Comparison of ENCODE assay signal across 28 cellular contexts in the genomic region with DNA sequence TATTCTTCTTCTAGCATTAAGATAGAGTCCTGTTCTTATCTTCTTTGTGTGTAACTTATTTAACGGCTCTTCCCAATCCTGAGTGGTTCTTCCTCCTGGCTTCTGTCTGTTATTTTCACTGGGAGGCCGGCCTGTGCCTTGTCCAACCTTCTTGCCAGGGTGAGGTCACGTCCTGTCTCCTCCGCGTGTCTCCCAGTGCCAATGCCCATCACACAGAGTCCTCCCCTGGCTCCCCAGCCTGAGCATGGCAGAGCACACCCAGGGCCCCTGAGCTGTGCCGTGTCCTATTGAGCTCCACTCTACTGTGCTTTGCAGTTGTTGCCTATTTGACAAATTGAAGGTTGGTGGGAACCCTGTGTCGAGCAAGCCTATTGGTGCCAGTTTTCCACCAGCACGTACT.
"Had no signal": no experiment of that assay in that cellular context is flagged by ENCODE, and none has a peak within 500 bp of the region (broad histone marks: within the 10 kb centered on the region; RNA-seq: fewer than 3 reads in every experiment).

No MANE protein-coding gene starts in this region.

- H3K36me3 Mint-ChIP-seq: activated naive CD8-positive, alpha-beta T cell; natural killer cell treated with Interleukin-12 subunit alpha and Interleukin-12 subunit beta and Interleukin-15 and Interleukin-18, amount 100 ng/mL, for 72 hours; stimulated activated naive B cell treated with anti-CD40 and anti-IgM and Interleukin-4, amounts not matched to agents 10 μg/mL and 1 μg/mL and 100 μg/mL, for 72 hours had no signal

- H3K27ac Mint-ChIP-seq: activated B cell treated with CpG ODN at 0.5 μM for 24 hours; activated CD8-positive, alpha-beta T cell treated with anti-CD3 and anti-CD28 coated beads for 36 hours; activated naive CD8-positive, alpha-beta T cell; activated T-helper 17 cell treated with anti-CD3 and anti-CD28 coated beads, Interleukin-2, amount 50 U/mL, for 72 hours; effector memory CD8-positive, alpha-beta T cell; natural killer cell treated with Interleukin-12 subunit alpha and Interleukin-12 subunit beta and Interleukin-15 and Interleukin-18, amount 100 ng/mL, for 72 hours; stimulated activated naive B cell treated with anti-CD40 and anti-IgM and Interleukin-4, amounts not matched to agents 10 μg/mL and 1 μg/mL and 100 μg/mL, for 72 hours; T-helper 2 cell treated with Interferon-gamma antibody and Interleukin-4, amounts not matched to agents 5 μg/mL and 100 μg/mL, for 36 hours had no signal

- H3K4me3 ChIP-seq: body of pancreas, gastrocnemius medialis, lung, mucosa of descending colon, sigmoid colon, suprapubic skin, tibial artery had no signal

- H3K9me3 Mint-ChIP-seq: activated B cell treated with CpG ODN at 0.5 μM for 24 hours; activated CD8-positive, alpha-beta T cell treated with anti-CD3 and anti-CD28 coated beads for 36 hours; activated T-cell treated with anti-CD3 and anti-CD28 coated beads, Interleukin-2, amount 50 U/mL, for 4 hours; activated T-helper 17 cell treated with anti-CD3 and anti-CD28 coated beads, Interleukin-2, amount 50 U/mL, for 72 hours; effector memory CD8-positive, alpha-beta T cell; natural killer cell treated with Interleukin-12 subunit alpha and Interleukin-12 subunit beta and Interleukin-15 and Interleukin-18, amount 100 ng/mL, for 72 hours; stimulated activated naive B cell treated with anti-CD40 and anti-IgM and Interleukin-4, amounts not matched to agents 10 μg/mL and 1 μg/mL and 100 μg/mL, for 72 hours; T-helper 2 cell treated with Interferon-gamma antibody and Interleukin-4, amounts not matched to agents 5 μg/mL and 100 μg/mL, for 36 hours had no signal

- H3K9me3 ChIP-seq: body of pancreas, gastrocnemius medialis, mucosa of descending colon, sigmoid colon, suprapubic skin, tibial artery had no signal

- ATAC-seq: activated CD8-positive, alpha-beta T cell treated with anti-CD3 and anti-CD28 coated beads for 36 hours; activated T-cell treated with anti-CD3 and anti-CD28 coated beads, Interleukin-2, amount 50 U/mL, for 4 hours; activated T-helper 17 cell treated with anti-CD3 and anti-CD28 coated beads, Interleukin-2, amount 50 U/mL, for 72 hours; body of pancreas; effector memory CD8-positive, alpha-beta T cell; gastrocnemius medialis; mucosa of descending colon; stimulated activated naive B cell treated with anti-CD40 and anti-IgM and Interleukin-4, amounts not matched to agents 10 μg/mL and 1 μg/mL and 100 μg/mL, for 72 hours had no signal

- H3K4me3 Mint-ChIP-seq: activated B cell treated with CpG ODN at 0.5 μM for 24 hours; activated CD8-positive, alpha-beta T cell treated with anti-CD3 and anti-CD28 coated beads for 36 hours; activated naive CD8-positive, alpha-beta T cell; activated T-cell treated with anti-CD3 and anti-CD28 coated beads, Interleukin-2, amount 50 U/mL, for 4 hours; activated T-helper 17 cell treated with anti-CD3 and anti-CD28 coated beads, Interleukin-2, amount 50 U/mL, for 72 hours; effector memory CD8-positive, alpha-beta T cell; natural killer cell treated with Interleukin-12 subunit alpha and Interleukin-12 subunit beta and Interleukin-15 and Interleukin-18, amount 100 ng/mL, for 72 hours; stimulated activated naive B cell treated with anti-CD40 and anti-IgM and Interleukin-4, amounts not matched to agents 10 μg/mL and 1 μg/mL and 100 μg/mL, for 72 hours; T-helper 2 cell treated with Interferon-gamma antibody and Interleukin-4, amounts not matched to agents 5 μg/mL and 100 μg/mL, for 36 hours had no signal

- H3K4me1 ChIP-seq: body of pancreas, gastrocnemius medialis, sigmoid colon, suprapubic skin, tibial artery had no signal

- DNase-seq: activated B cell treated with CpG ODN at 0.5 μM for 24 hours; activated CD4-positive, alpha-beta T cell treated with anti-CD3 and anti-CD28 coated beads, Interleukin-2, amount 50 U/mL, for 1 hour; activated CD8-positive, alpha-beta T cell treated with anti-CD3 and anti-CD28 coated beads for 36 hours; activated naive CD4-positive, alpha-beta T cell; activated T-cell treated with anti-CD3 and anti-CD28 coated beads, Interleukin-2, amount 50 U/mL, for 4 hours; aorta; body of pancreas; cortex of kidney; effector memory CD8-positive, alpha-beta T cell; erythroblast; gastrocnemius medialis; glutamatergic neuron; kidney; mesendoderm; mucosa of descending colon; sigmoid colon; small intestine; stimulated activated CD4-positive, alpha-beta T cell treated with anti-CD3 and anti-CD28 coated beads, Interleukin-1b, Interleukin-23, amount 100 ng/mL, for 48 hours; stimulated activated CD4-positive, alpha-beta T cell treated with anti-CD3 and anti-CD28 coated beads, Interleukin-4, amount 100 ng/mL, for 4 hours; stimulated activated naive B cell treated with anti-CD40 and anti-IgM and Interleukin-4, amounts not matched to agents 10 μg/mL and 1 μg/mL and 100 μg/mL, for 72 hours; T-helper 1 cell; tibial artery had no signal

- H3K4me1 Mint-ChIP-seq: activated B cell treated with CpG ODN at 0.5 μM for 24 hours; activated T-helper 17 cell treated with anti-CD3 and anti-CD28 coated beads, Interleukin-2, amount 50 U/mL, for 72 hours; stimulated activated naive B cell treated with anti-CD40 and anti-IgM and Interleukin-4, amounts not matched to agents 10 μg/mL and 1 μg/mL and 100 μg/mL, for 72 hours had no signal

- H3K36me3 ChIP-seq: gastrocnemius medialis, sigmoid colon, suprapubic skin, tibial artery had no signal

- H3K27ac ChIP-seq: body of pancreas, gastrocnemius medialis, sigmoid colon, suprapubic skin, tibial artery had no signal
